26 cellular contexts compared by ENCODE assay signal in genomic region chr6:168892031-168892430, GRCh38.
"Had no signal": no experiment of that assay in that cellular context is flagged by ENCODE, and none has a peak within 500 bp of the region (broad histone marks: within the 10 kb centered on the region; RNA-seq: fewer than 3 reads in every experiment).

No MANE protein-coding gene starts in this region.

- H3K4me3 Mint-ChIP-seq: activated naive CD4-positive, alpha-beta T cell treated with anti-CD3 and anti-CD28 coated beads, Interleukin-2, amount 10 ng/mL, durations not matched to agents 7 days and 5 days; activated T-cell treated with anti-CD3 and anti-CD28 coated beads, Interleukin-2, amount 50 U/mL, for 72 hours; dendritic cell treated with granulocyte-macrophage colony-stimulating factor and Interleukin-4, amounts not matched to agents 40 ng/mL and 50 ng/mL, for 4 days; natural killer cell treated with Interleukin-12 subunit alpha and Interleukin-12 subunit beta and Interleukin-15 and Interleukin-18, amount 100 ng/mL, for 72 hours; stimulated activated naive CD8-positive, alpha-beta T cell treated with anti-CD3 and anti-CD28 coated beads, Interleukin-15, Interleukin-2, amounts not matched to agents 100 ng/mL and 50 ng/mL, for 24 hours; T-helper 2 cell treated with Interferon-gamma antibody and Interleukin-4, amounts not matched to agents 5 μg/mL and 100 μg/mL, for 36 hours; type B pancreatic cell had no signal

- H3K4me1 ChIP-seq: uterus had no signal

- H3K27ac Mint-ChIP-seq: activated naive CD4-positive, alpha-beta T cell treated with anti-CD3 and anti-CD28 coated beads, Interleukin-2, amount 10 ng/mL, durations not matched to agents 7 days and 5 days; activated T-cell treated with anti-CD3 and anti-CD28 coated beads, Interleukin-2, amount 50 U/mL, for 72 hours; dendritic cell treated with granulocyte-macrophage colony-stimulating factor and Interleukin-4, amounts not matched to agents 40 ng/mL and 50 ng/mL, for 4 days; natural killer cell treated with Interleukin-12 subunit alpha and Interleukin-12 subunit beta and Interleukin-15 and Interleukin-18, amount 100 ng/mL, for 72 hours; stimulated activated naive CD8-positive, alpha-beta T cell treated with anti-CD3 and anti-CD28 coated beads, Interleukin-15, Interleukin-2, amounts not matched to agents 100 ng/mL and 50 ng/mL, for 24 hours; T-helper 2 cell treated with Interferon-gamma antibody and Interleukin-4, amounts not matched to agents 5 μg/mL and 100 μg/mL, for 36 hours; type B pancreatic cell had no signal

- H3K36me3 ChIP-seq: brain microvascular endothelial cell, esophagus muscularis mucosa, left ventricle myocardium inferior, thoracic aorta, uterus had no signal

- H3K36me3 Mint-ChIP-seq: activated naive CD4-positive, alpha-beta T cell treated with anti-CD3 and anti-CD28 coated beads, Interleukin-2, amount 10 ng/mL, durations not matched to agents 7 days and 5 days; natural killer cell treated with Interleukin-12 subunit alpha and Interleukin-12 subunit beta and Interleukin-15 and Interleukin-18, amount 100 ng/mL, for 72 hours; type B pancreatic cell had no signal

- H3K9me3 ChIP-seq: left ventricle myocardium inferior, mucosa of descending colon, thoracic aorta, uterus had no signal

- H3K27ac ChIP-seq: brain microvascular endothelial cell, esophagus muscularis mucosa, left ventricle myocardium inferior, thoracic aorta, uterus had no signal

- ATAC-seq: activated T-cell treated with anti-CD3 and anti-CD28 coated beads, Interleukin-2, amount 50 U/mL, for 72 hours; mucosa of descending colon; natural killer cell treated with Interleukin-12 subunit alpha and Interleukin-12 subunit beta and Interleukin-15 and Interleukin-18, amount 100 ng/mL, for 72 hours; right cardiac atrium had no signal

- H3K27me3 Mint-ChIP-seq: natural killer cell treated with Interleukin-12 subunit alpha and Interleukin-12 subunit beta and Interleukin-15 and Interleukin-18, amount 100 ng/mL, for 72 hours; stimulated activated naive CD8-positive, alpha-beta T cell treated with anti-CD3 and anti-CD28 coated beads, Interleukin-15, Interleukin-2, amounts not matched to agents 100 ng/mL and 50 ng/mL, for 24 hours had no signal

- H3K27me3 ChIP-seq: brain microvascular endothelial cell, esophagus muscularis mucosa, uterus had no signal

- H3K9me3 Mint-ChIP-seq: activated T-cell treated with anti-CD3 and anti-CD28 coated beads, Interleukin-2, amount 50 U/mL, for 72 hours; dendritic cell treated with granulocyte-macrophage colony-stimulating factor and Interleukin-4, amounts not matched to agents 40 ng/mL and 50 ng/mL, for 4 days; natural killer cell treated with Interleukin-12 subunit alpha and Interleukin-12 subunit beta and Interleukin-15 and Interleukin-18, amount 100 ng/mL, for 72 hours; stimulated activated naive CD8-positive, alpha-beta T cell treated with anti-CD3 and anti-CD28 coated beads, Interleukin-15, Interleukin-2, amounts not matched to agents 100 ng/mL and 50 ng/mL, for 24 hours; T-helper 2 cell treated with Interferon-gamma antibody and Interleukin-4, amounts not matched to agents 5 μg/mL and 100 μg/mL, for 36 hours; type B pancreatic cell had no signal

- H3K4me3 ChIP-seq: esophagus muscularis mucosa, left ventricle myocardium inferior, lung, mucosa of descending colon, thoracic aorta, uterus had no signal

- DNase-seq: activated CD4-positive, alpha-beta T cell treated with anti-CD3 and anti-CD28 coated beads for 4 hours; activated CD4-positive, alpha-beta T cell treated with anti-CD3 and anti-CD28 coated beads, Interleukin-2, amount 50 U/mL, for 4 hours; activated CD4-positive, CD25-positive, alpha-beta regulatory T cell; activated gamma-delta T cell; activated naive CD4-positive, alpha-beta T cell treated with anti-CD3 and anti-CD28 coated beads, Interleukin-2, amount 10 ng/mL, durations not matched to agents 7 days and 5 days; activated T-cell treated with anti-CD3 and anti-CD28 coated beads for 4 hours; activated T-cell treated with anti-CD3 and anti-CD28 coated beads, Interleukin-2, amount 50 U/mL, for 72 hours; amniotic stem cell; brain microvascular endothelial cell; foreskin melanocyte; left ventricle myocardium inferior; mesendoderm; mucosa of descending colon; right cardiac atrium; stimulated activated CD4-positive, alpha-beta T cell treated with anti-CD3 and anti-CD28 coated beads, Interleukin-4, amount 100 ng/mL, for 1 hour; uterus had no signal

- FAIRE-seq: astrocyte, islet of Langerhans had no signal
